Comparison of ENCODE assay signal across 27 cellular contexts in the genomic region with DNA sequence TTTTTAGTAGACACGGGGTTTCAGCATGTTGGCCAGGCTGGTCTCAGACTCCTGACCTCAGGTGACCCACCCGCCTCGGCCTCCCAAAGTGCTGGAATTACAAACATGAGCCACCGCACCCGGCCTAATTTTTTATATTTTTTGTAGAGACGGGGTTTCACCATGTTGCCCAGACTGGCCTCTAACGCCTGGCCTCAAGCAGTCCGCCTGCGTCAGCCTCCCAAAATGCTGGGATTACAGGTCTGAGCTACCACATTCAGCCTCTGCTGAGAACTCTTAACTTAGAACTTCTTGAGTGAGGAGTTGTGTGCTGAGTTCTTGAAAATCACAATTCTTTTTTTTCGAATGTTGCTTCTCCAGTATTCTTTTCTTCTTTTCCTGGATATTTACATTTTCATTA.
"Had no signal": no experiment of that assay in that cellular context is flagged by ENCODE, and none has a peak within 500 bp of the region (broad histone marks: within the 10 kb centered on the region; RNA-seq: fewer than 3 reads in every experiment).

No MANE protein-coding gene starts in this region.

- H3K36me3 ChIP-seq: ovary, prostate gland, suprapubic skin, thoracic aorta, uterus had no signal

- H3K27ac Mint-ChIP-seq: type B pancreatic cell had no signal

- H3K9me3 ChIP-seq: left lung, mucosa of descending colon, ovary, prostate gland, suprapubic skin, thoracic aorta, tibial artery, uterus had no signal

- DNase-seq: hippocampal formation; kidney; left colon; left lung; midbrain; mucosa of descending colon; naive thymus-derived CD4-positive, alpha-beta T cell; ovary; posterior cingulate gyrus; retina; right cardiac atrium; stimulated activated CD4-positive, alpha-beta T cell treated with anti-CD3 and anti-CD28 coated beads, Interleukin-12 subunit alpha, Interleukin-12 subunit beta, amount 100 ng/mL, for 4 hours; stimulated activated CD4-positive, alpha-beta T cell treated with anti-CD3 and anti-CD28 coated beads, Interleukin-15, amount 100 ng/mL, for 24 hours; stimulated activated CD4-positive, alpha-beta T cell treated with anti-CD3 and anti-CD28 coated beads, Interleukin-2, amount 100 ng/mL, for 24 hours; stimulated activated CD4-positive, alpha-beta T cell treated with anti-CD3 and anti-CD28 coated beads, Interleukin-4, amount 100 ng/mL, for 1 hour; stimulated activated naive CD4-positive, alpha-beta T cell; tibial artery; uterus had no signal

- FAIRE-seq: kidney had no signal

- H3K4me3 ChIP-seq: left lung, lung, mucosa of descending colon, ovary, prostate gland, skin epidermis, suprapubic skin, thoracic aorta, tibial artery, uterus had no signal

- H3K9me3 Mint-ChIP-seq: natural killer cell treated with Interleukin-12 subunit alpha and Interleukin-12 subunit beta and Interleukin-15 and Interleukin-18, amount 100 ng/mL, for 72 hours; type B pancreatic cell had no signal

- H3K4me1 ChIP-seq: prostate gland, suprapubic skin, uterus had no signal

- H3K27me3 ChIP-seq: left lung, ovary, suprapubic skin, tibial artery, uterus had no signal

- ATAC-seq: left colon; left lung; mucosa of descending colon; naive thymus-derived CD4-positive, alpha-beta T cell; natural killer cell treated with Interleukin-12 subunit alpha and Interleukin-12 subunit beta and Interleukin-15 and Interleukin-18, amount 100 ng/mL, for 72 hours; right cardiac atrium; sciatic nerve had no signal

- H3K27me3 Mint-ChIP-seq: naive thymus-derived CD4-positive, alpha-beta T cell; natural killer cell treated with Interleukin-12 subunit alpha and Interleukin-12 subunit beta and Interleukin-15 and Interleukin-18, amount 100 ng/mL, for 72 hours; stimulated activated naive CD8-positive, alpha-beta T cell treated with anti-CD3 and anti-CD28 coated beads, Interleukin-15, Interleukin-2, amounts not matched to agents 100 ng/mL and 50 ng/mL, for 24 hours; type B pancreatic cell had no signal

- H3K4me3 Mint-ChIP-seq: natural killer cell treated with Interleukin-12 subunit alpha and Interleukin-12 subunit beta and Interleukin-15 and Interleukin-18, amount 100 ng/mL, for 72 hours; type B pancreatic cell had no signal

- H3K27ac ChIP-seq: left lung, ovary, prostate gland, suprapubic skin, thoracic aorta, tibial artery, uterus had no signal
